21 cellular contexts compared by ENCODE assay signal in genomic region chr13:25384747-25385270, GRCh38. TPM values are rescaled to one million over a fixed set of nuclear protein-coding genes. Genes with fewer than 3 reads are reported as not detected.
"Had no signal": no experiment of that assay in that cellular context is flagged by ENCODE, and none has a peak within 500 bp of the region (broad histone marks: within the 10 kb centered on the region; RNA-seq: fewer than 3 reads in every experiment).

No MANE protein-coding gene starts in this region.

- DNase-seq: activated B cell treated with CpG ODN at 0.5 μM for 24 hours; activated CD4-positive, alpha-beta T cell treated with anti-CD3 and anti-CD28 coated beads for 36 hours; activated CD4-positive, alpha-beta T cell treated with anti-CD3 and anti-CD28 coated beads, Interleukin-2, amount 50 U/mL, for 48 hours; activated CD8-positive, alpha-beta memory T cell treated with anti-CD3 and anti-CD28 coated beads, Interleukin-2, amount 50 U/mL, for 48 hours; activated effector memory CD4-positive, alpha-beta T cell treated with anti-CD3 and anti-CD28 coated beads, Interleukin-2, amount 50 U/mL, for 16 hours; activated naive CD4-positive, alpha-beta T cell treated with anti-CD3 and anti-CD28 coated beads, Interleukin-2, amount 10 ng/mL, durations not matched to agents 7 days and 5 days; activated T-cell treated with anti-CD3 and anti-CD28 coated beads, Interleukin-2, amount 50 U/mL, for 4 hours; amygdala; cerebellar nuclear complex; cortex of kidney; endodermal cell; foreskin fibroblast; immature natural killer cell; lower lobe of right lung; naive thymus-derived CD4-positive, alpha-beta T cell; retina; stimulated activated CD4-positive, alpha-beta T cell treated with anti-CD3 and anti-CD28 coated beads, Interleukin-4, amount 100 ng/mL, for 24 hours; stimulated activated naive CD8-positive, alpha-beta T cell treated with anti-CD3 and anti-CD28 coated beads, Interleukin-15, Interleukin-2, amounts not matched to agents 100 U/mL and 50 U/mL, for 24 hours; T-helper 9 cell; upper lobe of right lung had no signal

- H3K4me3 ChIP-seq: lower lobe of right lung, upper lobe of right lung had no signal

RNA-seq across cellular contexts. Expression of gene ATP8A2, which starts 13.0 kb away (rescaled TPM):
- total RNA-seq: activated B cell treated with CpG ODN at 0.5 μM for 24 hours, left lobe of liver had no signal
